8 cellular contexts compared by ENCODE assay signal in genomic region chr1:55212349-55213028, GRCh38. TPM values are rescaled to one million over a fixed set of nuclear protein-coding genes. Genes with fewer than 3 reads are reported as not detected.
DNase-seq lines count a peak whose midpoint lies in the region; ATAC-seq, FAIRE-seq and TF ChIP-seq lines count a peak whose summit lies in the region.

No MANE protein-coding gene starts in this region.

- H3K36me3 Mint-ChIP-seq in dendritic cell treated with granulocyte-macrophage colony-stimulating factor and Interleukin-4, amounts not matched to agents 40 ng/mL and 50 ng/mL, for 4 days (ENCODE audit: low read depth) = peaks cover 12% of the 10 kb centered on the region
- H3K36me3 Mint-ChIP-seq in osteocyte (ENCODE audit: unreplicated experiment) = no peaks in the 10 kb centered on the region

- ATAC-seq in GM21360 (IDR thresholded peaks at IDR 0.05; ENCODE audit: unreplicated experiment) (no peak), GM19463 (IDR thresholded peaks at IDR 0.05; ENCODE audit: unreplicated experiment) (no peak)

- DNase-seq in GM06990 (ENCODE audit: extremely low read depth, insufficient read length) = no peak
- DNase-seq in NCI-H526 treated with DMSO at 0.1 percent for 48 hours (lab: John Stamatoyannopoulos, UW) = peak; percentile 65
- DNase-seq in osteocyte (ENCODE audit: extremely low spot score, unreplicated experiment) = no peak
- DNase-seq in NCI-H446 (lab: John Stamatoyannopoulos, UW) = no peak
- no peak for DNase-seq in HTR-8/SVneo (ENCODE audit: insufficient read length, low spot score)

- TF ChIP-seq CTCF in GM06990 (IDR thresholded peaks at IDR 0.05; ENCODE audit: insufficient read depth, low read length, poor library complexity, severe bottlenecking) (no peak), osteocyte (IDR thresholded peaks at IDR 0.05) (no peak)

- no peaks in the 10 kb centered on the region for H3K9me3 Mint-ChIP-seq in dendritic cell treated with granulocyte-macrophage colony-stimulating factor and Interleukin-4, amounts not matched to agents 40 ng/mL and 50 ng/mL, for 4 days
- H3K9me3 Mint-ChIP-seq in osteocyte (ENCODE audit: unreplicated experiment) = no peaks in the 10 kb centered on the region

- no peaks in the 10 kb centered on the region for H3K27me3 Mint-ChIP-seq in dendritic cell treated with granulocyte-macrophage colony-stimulating factor and Interleukin-4, amounts not matched to agents 40 ng/mL and 50 ng/mL, for 4 days
- no peaks in the 10 kb centered on the region for H3K27me3 Mint-ChIP-seq in osteocyte (ENCODE audit: unreplicated experiment)

- H3K4me3 Mint-ChIP-seq in dendritic cell treated with granulocyte-macrophage colony-stimulating factor and Interleukin-4, amounts not matched to agents 40 ng/mL and 50 ng/mL, for 4 days = peak overlapping the region; percentile 91
- H3K4me3 Mint-ChIP-seq in osteocyte (ENCODE audit: unreplicated experiment) = peak overlapping the region; percentile 93

- FAIRE-seq in HTR-8/SVneo (lab: Jason Lieb, UNC) = no peak

- H3K27me3 ChIP-seq in GM06990 (replicated peaks; ENCODE audit: control insufficient read depth, insufficient read depth, low read length) = no peaks in the 10 kb centered on the region

- H3K4me3 ChIP-seq in GM06990 (replicated peaks; ENCODE audit: low read depth, low read length) = peak overlapping the region; percentile 93

- H3K27ac Mint-ChIP-seq in dendritic cell treated with granulocyte-macrophage colony-stimulating factor and Interleukin-4, amounts not matched to agents 40 ng/mL and 50 ng/mL, for 4 days = peak overlapping the region; percentile 55
- H3K27ac Mint-ChIP-seq in osteocyte (ENCODE audit: unreplicated experiment) = peak overlapping the region; percentile 90

- intact Hi-C loops in dendritic cell treated with granulocyte-macrophage colony-stimulating factor and Interleukin-4, amounts not matched to agents 40 ng/mL and 50 ng/mL, for 4 days (cut with micrococcal nuclease) = loop anchor here (5.0 kb wide), 1 partner anchor 70 kb away; no protein-coding TSS in a partner anchor

- H3K36me3 ChIP-seq in GM06990 (ENCODE audit: control insufficient read depth, insufficient read depth, low read length) = no peaks in the 10 kb centered on the region; the same call in 1 of the 2 replicates

- H3K4me1 Mint-ChIP-seq in dendritic cell treated with granulocyte-macrophage colony-stimulating factor and Interleukin-4, amounts not matched to agents 40 ng/mL and 50 ng/mL, for 4 days (ENCODE audit: low read depth) = peaks cover 70% of the 10 kb centered on the region
- peaks cover 75% of the 10 kb centered on the region for H3K4me1 Mint-ChIP-seq in osteocyte (ENCODE audit: unreplicated experiment)

RNA-seq across cellular contexts. Expression of gene USP24, which starts 2.7 kb away (rescaled TPM):
- 32.1 and 37.5 TPM in 2 replicates for total RNA-seq in osteocyte
